In genomic region chrX:149503446-149503845, GRCh38 we compare ENCODE assay signal across 8 cellular contexts. TPM values are rescaled to one million over a fixed set of nuclear protein-coding genes. Genes with fewer than 3 reads are reported as not detected.
A peak's percentile ranks its signal among the peaks of the same experiment; 100 is the strongest.
DNase-seq lines count a peak whose midpoint lies in the region; ATAC-seq and TF ChIP-seq lines count a peak whose summit lies in the region.
"Not testable (repeated sequence)": the region's sequence is repeated elsewhere in the genome, so short reads cannot be mapped to it uniquely, and the experiment has no call there.

No MANE protein-coding gene starts in this region.

- not testable (repeated sequence) for H4K20me1 ChIP-seq in mammary epithelial cell (ENCODE audit: insufficient read depth, low read length)

- ATAC-seq in HG03196 (IDR thresholded peaks at IDR 0.05; ENCODE audit: unreplicated experiment) (peak; percentile 65), left lung (peak; percentile 62)

- peaks cover 35% of the 10 kb centered on the region for H3K4me1 Mint-ChIP-seq in activated CD4-positive, alpha-beta T cell treated with anti-CD3 and anti-CD28 coated beads, Interleukin-2, amount 10 ng/mL, durations not matched to agents 24 days and 14 days

- DNase-seq in DMS 273 treated with DMSO at 0.1 percent for 48 hours (lab: John Stamatoyannopoulos, UW) = peak; percentile 12
- peak; percentile 18 for DNase-seq in GM20000 (ENCODE audit: low spot score)
- peak; percentile 45 for DNase-seq in NK-92 treated with Interleukin-12 subunit alpha and Interleukin-12 subunit beta, amount 100 ng/mL, for 24 hours (lab: John Stamatoyannopoulos, UW)
- DNase-seq in activated CD4-positive, alpha-beta T cell treated with anti-CD3 and anti-CD28 coated beads, Interleukin-2, amount 10 ng/mL, durations not matched to agents 24 days and 14 days = peak; percentile 90
- DNase-seq in mammary epithelial cell = peak; percentile 57
- peak in 1 of 2 donors; percentile 48 for DNase-seq in left lung
- DNase-seq in stimulated activated CD4-positive, alpha-beta T cell treated with anti-CD3 and anti-CD28 coated beads, TNF-alpha, amount 100 ng/mL, for 1 hour (ENCODE audit: low read depth in 3 of 3, low spot score in 1 of 3) = peak in 2 of 3 donors; percentile 28 to 31

- peak overlapping the region; percentile 96 for H3K27ac Mint-ChIP-seq in activated CD4-positive, alpha-beta T cell treated with anti-CD3 and anti-CD28 coated beads, Interleukin-2, amount 10 ng/mL, durations not matched to agents 24 days and 14 days

- not testable (repeated sequence) for BruUV-seq in mammary epithelial cell (replicated peaks; lab: Mats Ljungman, UMichigan)

- intact Hi-C loops in activated CD4-positive, alpha-beta T cell treated with anti-CD3 and anti-CD28 coated beads, Interleukin-2, amount 10 ng/mL, durations not matched to agents 24 days and 14 days (cut with micrococcal nuclease) = loop anchor here (10.0 kb wide), 1 partner anchor 1891 kb away; the partner anchor contains the start of gene VMA21
- intact Hi-C loops in mammary epithelial cell (cut with micrococcal nuclease); left lung (cut with DNase I): not testable (repeated sequence)

- in situ Hi-C loops in mammary epithelial cell (cut with MboI; ENCODE audit: low sequenced_read_pairs in 2 of 2) = loop anchor here in 1 of 2 donors (25.0 kb wide), 1 partner anchor 134 kb away; the partner anchor contains the start of gene TMEM185A

- not testable (repeated sequence) for H3K9ac ChIP-seq in mammary epithelial cell (ENCODE audit: insufficient read depth, low read length)

- H3K4me3 Mint-ChIP-seq in activated CD4-positive, alpha-beta T cell treated with anti-CD3 and anti-CD28 coated beads, Interleukin-2, amount 10 ng/mL, durations not matched to agents 24 days and 14 days = peak overlapping the region; percentile 88

- H3K4me2 ChIP-seq in mammary epithelial cell (ENCODE audit: insufficient read depth, low read depth, low read length) = peak overlapping the region; percentile 39

- WGBS in mammary epithelial cell (ENCODE audit: low coverage, missing lambda C conversion rate) = 45% methylated on average over 2 of the region's 10 CpGs

- not testable (repeated sequence) for H3K9me3 Mint-ChIP-seq in activated CD4-positive, alpha-beta T cell treated with anti-CD3 and anti-CD28 coated beads, Interleukin-2, amount 10 ng/mL, durations not matched to agents 24 days and 14 days

- not testable (repeated sequence) for H3K4me3 ChIP-seq in mammary epithelial cell (replicated peaks in 1 of 3; ENCODE audit: insufficient read depth in 1 of 3, low read depth in 2 of 3, low read length in 3 of 3)
- H3K4me3 ChIP-seq in left lung = peak overlapping the region in 1 of 2 donors; percentile 54

- H3K27me3 Mint-ChIP-seq in activated CD4-positive, alpha-beta T cell treated with anti-CD3 and anti-CD28 coated beads, Interleukin-2, amount 10 ng/mL, durations not matched to agents 24 days and 14 days = not testable (repeated sequence)

- not testable (repeated sequence) for H3K9me3 ChIP-seq in mammary epithelial cell (replicated peaks; ENCODE audit: insufficient read depth, low read length); left lung

- not testable (repeated sequence) for H3K36me3 ChIP-seq in mammary epithelial cell (ENCODE audit: insufficient read depth, low read length)
- H3K36me3 ChIP-seq in left lung = peaks cover 0 to 38% of the 10 kb centered on the region in 2 donors

- TF ChIP-seq CTCF in GM20000 (IDR thresholded peaks at IDR 0.05; ENCODE audit: extremely low read depth, missing control alignments); mammary epithelial cell (conservative IDR thresholded peaks at IDR 0.05 in 1 of 2, IDR thresholded peaks at IDR 0.05 in 1 of 2; ENCODE audit: extremely low read depth in 1 of 2, insufficient read depth in 1 of 2, low read depth in 1 of 2, low read length in 2 of 2); left lung (IDR thresholded peaks at IDR 0.05): not testable (repeated sequence)

- H3K79me2 ChIP-seq in mammary epithelial cell (ENCODE audit: insufficient read depth, low read length) = peaks cover 23% of the 10 kb centered on the region

- CTCF ChIA-PET in mammary epithelial cell (lab: Charles Lee; ENCODE audit: low non-redundant PET) = not testable (repeated sequence)

- dilution Hi-C loops in mammary epithelial cell (cut with HindIII; ENCODE audit: low sequenced_read_pairs) = loop anchor here (25.0 kb wide), 1 partner anchor 109 kb away; no protein-coding TSS in a partner anchor

- not testable (repeated sequence) for H3K27me3 ChIP-seq in mammary epithelial cell (ENCODE audit: insufficient read depth, low read length); left lung

- H2AFZ ChIP-seq in mammary epithelial cell (ENCODE audit: low read depth, low read length) = not testable (repeated sequence)

- H3K27ac ChIP-seq in mammary epithelial cell (ENCODE audit: insufficient read depth, low read depth, low read length) = peak overlapping the region; percentile 75
- peak overlapping the region in 1 of 2 donors; percentile 98 for H3K27ac ChIP-seq in left lung

- H3K36me3 Mint-ChIP-seq in activated CD4-positive, alpha-beta T cell treated with anti-CD3 and anti-CD28 coated beads, Interleukin-2, amount 10 ng/mL, durations not matched to agents 24 days and 14 days (ENCODE audit: low read depth) = peaks cover 22% of the 10 kb centered on the region

- H3K4me1 ChIP-seq in mammary epithelial cell (ENCODE audit: insufficient read depth, low read length) = peaks cover 16% of the 10 kb centered on the region
- not testable (repeated sequence) for H3K4me1 ChIP-seq in left lung

RNA-seq across cellular contexts. Expression of gene IDS, which starts 1.7 kb away (rescaled TPM):
- 43.9 and 44.9 TPM in 2 replicates for total RNA-seq in activated CD4-positive, alpha-beta T cell treated with anti-CD3 and anti-CD28 coated beads, Interleukin-2, amount 10 ng/mL, durations not matched to agents 24 days and 14 days
- 10 to 100 TPM; 56.8 to 57.7 TPM for total RNA-seq in mammary epithelial cell
- 88.8 TPM for polyA plus RNA-seq in mammary epithelial cell
- polyA minus RNA-seq in mammary epithelial cell = 124 TPM
- 100 to 1,000 TPM; 113 to 120 TPM for total RNA-seq in left lung

RNA-seq across cellular contexts. Expression of gene EOLA1, which starts 37.4 kb away (rescaled TPM):
- total RNA-seq in activated CD4-positive, alpha-beta T cell treated with anti-CD3 and anti-CD28 coated beads, Interleukin-2, amount 10 ng/mL, durations not matched to agents 24 days and 14 days = 24.8 and 28.6 TPM in 2 replicates
- total RNA-seq in mammary epithelial cell (10 to 100 TPM in 1 of 2 donors, 1 to 10 TPM in 1; 8.8 to 10.7 TPM), left lung (10 to 100 TPM; 16.0 to 18.7 TPM)
- 9.8 TPM for polyA plus RNA-seq in mammary epithelial cell
- polyA minus RNA-seq in mammary epithelial cell = 0.52 TPM

RNA-seq across cellular contexts. Expression of gene HSFX3, which starts 46.3 kb away (rescaled TPM):
- not detected in 2 replicates for total RNA-seq in activated CD4-positive, alpha-beta T cell treated with anti-CD3 and anti-CD28 coated beads, Interleukin-2, amount 10 ng/mL, durations not matched to agents 24 days and 14 days
- total RNA-seq in mammary epithelial cell (not detected), left lung (not detected)
- polyA plus RNA-seq in mammary epithelial cell = not detected
- not detected for polyA minus RNA-seq in mammary epithelial cell
